Comparison of ENCODE assay signal across 1 cellular context in the genomic region with DNA sequence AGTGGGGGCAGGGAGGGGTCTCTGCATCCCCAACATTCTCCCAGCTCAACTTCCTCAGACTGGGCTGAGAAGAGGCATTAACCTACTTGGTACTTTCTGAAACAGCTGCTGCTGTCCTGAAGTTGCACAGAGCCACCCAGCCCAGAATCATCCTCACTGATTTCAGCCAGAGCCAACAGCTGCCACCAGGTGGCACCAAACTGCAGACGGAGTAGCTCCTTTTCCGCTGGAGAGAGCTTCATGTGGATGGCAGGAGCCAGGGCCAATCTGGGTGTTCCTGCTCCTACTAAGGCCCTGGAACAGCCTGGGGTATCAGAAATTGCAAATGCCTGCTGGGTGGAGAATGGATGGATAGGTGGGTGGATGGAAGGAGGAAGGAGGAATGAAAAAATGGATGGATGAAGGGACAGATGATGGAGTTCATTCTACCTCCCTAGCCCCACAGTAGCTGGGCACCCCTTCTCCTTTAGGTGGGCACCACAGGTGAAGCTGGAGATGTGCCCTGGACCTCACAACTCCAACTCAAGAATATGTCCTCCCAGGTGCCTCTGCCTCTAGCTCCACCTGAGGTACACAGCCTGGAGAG.
TF ChIP-seq lines count a peak whose summit lies in the region.

No MANE protein-coding gene starts in this region.

TF ChIP-seq in K562, 482 proteins besides CTCF, POLR2A, EP300 and RAD21 (continued from another document):
- TF ChIP-seq HBP1 (CRISPR knock-in tag; IDR thresholded peaks at IDR 0.05) (0 out of 2 replicates have a peak, but pooled peaks have one; percentile 22), FIP1L1 (IDR thresholded peaks at IDR 0.05; ENCODE audit: low read depth, low read length, poor library complexity, severe bottlenecking) (no peak), STAT5B (CRISPR knock-in tag; IDR thresholded peaks at IDR 0.05) (no peak), RBM39 (optimal IDR thresholded peaks at IDR 0.05; ENCODE audit: low read depth, low read length) (peak; percentile 59), RCOR1 (IDR thresholded peaks at IDR 0.05; ENCODE audit: borderline replicate concordance in 1 of 2, low read depth in 2 of 2, low read length in 2 of 2) (peak in 1 of 2 experiments; percentile 65; a peak in 1 of 4 replicates), FOSL1 (tag; conservative IDR thresholded peaks at IDR 0.05) (no peak), XRCC5 (IDR thresholded peaks at IDR 0.05; ENCODE audit: low read depth, low read length) (peak; percentile 83), STAG1 (CRISPR knock-in tag; IDR thresholded peaks at IDR 0.05; ENCODE audit: borderline replicate concordance) (peak; percentile 65), BHLHE40 (IDR thresholded peaks at IDR 0.05; ENCODE audit: low read length) (peak; percentile 55; the same call in 1 of the 2 replicates), RB1 (IDR thresholded peaks at IDR 0.05; ENCODE audit: low read depth) (peak; percentile 42; the same call in 1 of the 2 replicates), JUND (IDR thresholded peaks at IDR 0.05; ENCODE audit: borderline replicate concordance, low read depth, low read length) (0 out of 2 replicates have a peak, but pooled peaks have one; percentile 23), JUND (tag; IDR thresholded peaks at IDR 0.05; ENCODE audit: borderline replicate concordance, low read depth, low read length) (no peak; the same call in 2 of the 3 replicates), ZBTB5 (IDR thresholded peaks at IDR 0.05) (no peak), SMC3 (conservative IDR thresholded peaks at IDR 0.05; ENCODE audit: insufficient read depth, low read depth, low read length) (peak; percentile 93), MAZ (CRISPR knock-in tag; conservative IDR thresholded peaks at IDR 0.05 in 1 of 2, IDR thresholded peaks at IDR 0.05 in 1 of 2) (peak in 1 of 2 experiments; percentile 48; a peak in 1 of 4 replicates), ELF4 (CRISPR knock-in tag; IDR thresholded peaks at IDR 0.05) (0 out of 2 replicates have a peak, but pooled peaks have one; percentile 16), ERF (CRISPR knock-in tag; IDR thresholded peaks at IDR 0.05) (no peak), OTX1 (CRISPR knock-in tag; IDR thresholded peaks at IDR 0.05) (peak; percentile 37; the same call in 1 of the 2 replicates)
